ENCODE assay signal across 8 cellular contexts in genomic region chr14:64703393-64704144, GRCh38. TPM values are rescaled to one million over a fixed set of nuclear protein-coding genes. Genes with fewer than 3 reads are reported as not detected.
A peak's percentile ranks its signal among the peaks of the same experiment; 100 is the strongest.
DNase-seq lines count a peak whose midpoint lies in the region; ATAC-seq, FAIRE-seq and TF ChIP-seq lines count a peak whose summit lies in the region.

No MANE protein-coding gene starts in this region.

- no peak for TF ChIP-seq POLR2A in testis (IDR thresholded peaks at IDR 0.05)
- no peak for TF ChIP-seq POLR2A in GM12892 (IDR thresholded peaks at IDR 0.05; ENCODE audit: low read depth, low read length)

- CTCF ChIA-PET in activated CD4-positive, alpha-beta T cell treated with anti-CD3 and anti-CD28 coated beads for 36 hours (lab: Charles Lee): interaction anchor here (0.6 to 1.5 kb wide), 5 partner anchors 10 to 775 kb away, joined by 3 to 4 read pairs (median 3); no protein-coding TSS in a partner anchor

- H3K27me3 ChIP-seq in astrocyte (ENCODE audit: insufficient read depth, low read length): peaks cover 16% of the 10 kb centered on the region
- H3K27me3 ChIP-seq in left lung: peaks cover 0 to 61% of the 10 kb centered on the region in 2 donors
- H3K27me3 ChIP-seq in testis: no peaks in the 10 kb centered on the region

- H2AFZ ChIP-seq in astrocyte (ENCODE audit: low read depth, low read length): peak overlapping the region; percentile 77

- H4K20me1 ChIP-seq in astrocyte (ENCODE audit: insufficient read depth, low read length): peaks cover 24% of the 10 kb centered on the region

- POLR2A ChIA-PET in activated CD4-positive, alpha-beta T cell treated with anti-CD3 and anti-CD28 coated beads for 36 hours (lab: Charles Lee): no interaction called here

- ATAC-seq in activated CD4-positive, alpha-beta T cell treated with anti-CD3 and anti-CD28 coated beads for 36 hours: no peak
- ATAC-seq in left lung (no peak), HG03354 (IDR thresholded peaks at IDR 0.05; ENCODE audit: poor library complexity, severe bottlenecking, unreplicated experiment) (no peak)

- H3K27ac Mint-ChIP-seq in activated CD4-positive, alpha-beta T cell treated with anti-CD3 and anti-CD28 coated beads for 36 hours: no peak overlapping the region
- H3K27ac Mint-ChIP-seq in astrocyte (ENCODE audit: unreplicated experiment): peak overlapping the region; percentile 88

- H3K36me3 ChIP-seq in astrocyte (ENCODE audit: insufficient read depth, low read length) (no peaks in the 10 kb centered on the region), left lung (no peaks in the 10 kb centered on the region), testis (ENCODE audit: low read depth, missing control alignments) (no peaks in the 10 kb centered on the region)

- peaks cover 39% of the 10 kb centered on the region for H3K4me1 Mint-ChIP-seq in activated CD4-positive, alpha-beta T cell treated with anti-CD3 and anti-CD28 coated beads for 36 hours
- H3K4me1 Mint-ChIP-seq in astrocyte (ENCODE audit: low read depth, unreplicated experiment): peaks cover 46% of the 10 kb centered on the region

- no peaks in the 10 kb centered on the region for H3K36me3 Mint-ChIP-seq in activated CD4-positive, alpha-beta T cell treated with anti-CD3 and anti-CD28 coated beads for 36 hours (ENCODE audit: low read depth)
- no peaks in the 10 kb centered on the region for H3K36me3 Mint-ChIP-seq in astrocyte (ENCODE audit: low read depth, unreplicated experiment)

- WGBS in testis, 2 donors: 22 to 23% methylated on average over 26 of the region's 26 CpGs

- H3K27ac ChIP-seq in astrocyte (ENCODE audit: low read depth, low read length) (peak overlapping the region; percentile 60), left lung (peak overlapping the region; percentile 76 to 93), testis (peak overlapping the region; percentile 78 to 85)

- no peak for FAIRE-seq in astrocyte (lab: Jason Lieb, UNC)
- no peak for FAIRE-seq in GM12892 (lab: Jason Lieb, UNC)

- intact Hi-C loops in activated CD4-positive, alpha-beta T cell treated with anti-CD3 and anti-CD28 coated beads for 36 hours (cut with DNase I, micrococcal nuclease): no loop called here
- intact Hi-C loops in left lung (cut with DNase I): no loop called here
- intact Hi-C loops in testis (cut with DNase I; ENCODE audit: low total_unique reads): no loop called here

- peaks cover 39% of the 10 kb centered on the region for H3K27me3 Mint-ChIP-seq in activated CD4-positive, alpha-beta T cell treated with anti-CD3 and anti-CD28 coated beads for 36 hours
- no peaks in the 10 kb centered on the region for H3K27me3 Mint-ChIP-seq in astrocyte (ENCODE audit: low read depth, unreplicated experiment)

- H3K9me3 ChIP-seq in astrocyte (ENCODE audit: insufficient read depth, low read depth, low read length): no peaks in the 10 kb centered on the region
- H3K9me3 ChIP-seq in left lung: no peaks in the 10 kb centered on the region
- no peaks in the 10 kb centered on the region for H3K9me3 ChIP-seq in testis

- H3K4me2 ChIP-seq in astrocyte (ENCODE audit: low read length): peak overlapping the region; percentile 89

- peak overlapping the region; percentile 76 for H3K4me3 ChIP-seq in astrocyte (ENCODE audit: insufficient read depth, low read depth, low read length)
- peak overlapping the region; percentile 69 to 83 for H3K4me3 ChIP-seq in left lung
- peak overlapping the region; percentile 80 to 83 for H3K4me3 ChIP-seq in testis

- peak overlapping the region; percentile 71 for H3K4me3 Mint-ChIP-seq in activated CD4-positive, alpha-beta T cell treated with anti-CD3 and anti-CD28 coated beads for 36 hours
- H3K4me3 Mint-ChIP-seq in astrocyte (ENCODE audit: unreplicated experiment): peak overlapping the region; percentile 89

- H3K4me1 ChIP-seq in astrocyte (ENCODE audit: insufficient read depth, low read length) (peaks cover 41% of the 10 kb centered on the region), left lung (peaks cover 32 to 71% of the 10 kb centered on the region in 2 donors), testis (peaks cover 16% of the 10 kb centered on the region)

- TF ChIP-seq CTCF in astrocyte (IDR thresholded peaks at IDR 0.05; ENCODE audit: insufficient read depth, low read depth, low read length) (no peak), left lung (IDR thresholded peaks at IDR 0.05) (no peak), testis (IDR thresholded peaks at IDR 0.05) (no peak)

- peak overlapping the region; percentile 87 for H3K9ac ChIP-seq in astrocyte (ENCODE audit: low read length)

- no peaks in the 10 kb centered on the region for H3K9me3 Mint-ChIP-seq in activated CD4-positive, alpha-beta T cell treated with anti-CD3 and anti-CD28 coated beads for 36 hours (ENCODE audit: low read depth)
- H3K9me3 Mint-ChIP-seq in astrocyte (ENCODE audit: unreplicated experiment): no peaks in the 10 kb centered on the region

- H3K79me2 ChIP-seq in astrocyte (ENCODE audit: insufficient read depth, low read length): peaks cover 41% of the 10 kb centered on the region

- no peak for DNase-seq in activated CD4-positive, alpha-beta T cell treated with anti-CD3 and anti-CD28 coated beads for 36 hours
- DNase-seq in activated CD4-positive, alpha-beta T cell treated with anti-CD3 and anti-CD28 coated beads, Interleukin-2, amount 50 U/mL, for 1 hour: no peak
- DNase-seq in astrocyte (ENCODE audit: low read depth) (peak; percentile 35), left lung (no peak), testis (no peak), GM12892 (ENCODE audit: insufficient read length) (no peak), HUDEP-2 (lab: John Stamatoyannopoulos, UW; ENCODE audit: unreplicated experiment in 76 of 76) (no peak)

RNA-seq across cellular contexts. Expression of gene PLEKHG3, which starts 0.7 kb away (rescaled TPM):
- 1 to 10 TPM; 6.3 to 7.1 TPM for total RNA-seq in activated CD4-positive, alpha-beta T cell treated with anti-CD3 and anti-CD28 coated beads for 36 hours
- total RNA-seq in astrocyte (84.1 and 98.6 TPM in 2 replicates), left lung (10 to 100 TPM; 31.9 to 34.3 TPM), testis (10 to 100 TPM; 20.1 to 20.6 TPM)
- 21.6 TPM for polyA plus RNA-seq in testis (ENCODE audit: insufficient read depth, low read depth, low replicate concordance)
- polyA plus RNA-seq in GM12892 (2012; ENCODE audit: missing spikeins): 0.30 TPM
